8 cellular contexts compared by ENCODE assay signal in the genomic region with DNA sequence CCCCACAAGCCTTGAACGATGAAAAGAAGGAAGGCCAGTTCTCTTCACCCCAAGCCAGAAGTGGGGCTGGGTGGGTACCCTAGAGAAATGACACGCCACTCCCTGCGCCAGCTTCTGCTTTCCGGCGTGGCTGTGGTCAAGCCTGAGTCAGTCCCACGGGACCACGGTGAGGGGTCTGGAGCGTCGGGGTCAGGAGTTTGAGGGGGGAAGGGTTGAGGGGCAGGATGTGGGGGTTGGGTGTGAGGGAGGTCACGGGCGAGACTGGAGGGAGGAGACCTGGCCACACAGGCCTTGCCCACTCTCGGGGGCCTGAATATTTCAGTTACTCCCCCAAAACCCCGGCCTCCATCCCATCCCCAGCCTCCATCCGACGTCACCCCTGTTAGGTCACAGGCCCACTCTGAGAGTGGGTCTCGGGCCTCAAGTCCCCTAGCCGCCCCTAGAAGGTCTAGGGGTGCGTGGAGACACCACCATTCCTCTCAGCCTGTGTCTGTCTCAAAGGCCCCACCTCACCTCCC. TPM values are rescaled to one million over a fixed set of nuclear protein-coding genes. Genes with fewer than 3 reads are reported as not detected.
DNase-seq lines count a peak whose midpoint lies in the region; TF ChIP-seq lines count a peak whose summit lies in the region.

No MANE protein-coding gene starts in this region.

- H3K36me3 Mint-ChIP-seq in activated CD4-positive, alpha-beta T cell treated with anti-CD3 and anti-CD28 coated beads, Interleukin-2, amount 10 ng/mL, durations not matched to agents 7 days and 5 days (ENCODE audit: low read depth), result peaks cover 22% of the 10 kb centered on the region

- POLR2A ChIA-PET in activated CD4-positive, alpha-beta T cell treated with anti-CD3 and anti-CD28 coated beads, Interleukin-2, amount 10 ng/mL, durations not matched to agents 7 days and 5 days (lab: Charles Lee), result no interaction called here

- CTCF ChIA-PET in activated CD4-positive, alpha-beta T cell treated with anti-CD3 and anti-CD28 coated beads, Interleukin-2, amount 10 ng/mL, durations not matched to agents 7 days and 5 days (lab: Charles Lee), result interaction anchor here (0.9 kb wide), 1 partner anchor 11 kb away, joined by 3 read pairs; no protein-coding TSS in a partner anchor

- H3K4me1 ChIP-seq in OCI-LY3 (ENCODE audit: low read length) (peaks cover 62% of the 10 kb centered on the region), prostate gland (replicated peaks) (no peaks in the 10 kb centered on the region)

- intact Hi-C loops in prostate gland (cut with DNase I), result no loop called here

- H3K36me3 ChIP-seq in OCI-LY3 (replicated peaks; ENCODE audit: low read depth, low read length), result peaks cover 51% of the 10 kb centered on the region
- no peaks in the 10 kb centered on the region for H3K36me3 ChIP-seq in prostate gland

- H3K4me1 Mint-ChIP-seq in activated CD4-positive, alpha-beta T cell treated with anti-CD3 and anti-CD28 coated beads, Interleukin-2, amount 10 ng/mL, durations not matched to agents 7 days and 5 days, result peaks cover 31% of the 10 kb centered on the region

- WGBS in prostate gland, result 62% methylated on average over 18 of the region's 18 CpGs

- no peak for DNase-seq in activated CD4-positive, alpha-beta T cell treated with anti-CD3 and anti-CD28 coated beads, Interleukin-2, amount 10 ng/mL, durations not matched to agents 7 days and 5 days
- DNase-seq in activated CD4-positive, alpha-beta T cell treated with anti-CD3 and anti-CD28 coated beads, Interleukin-2, amount 50 U/mL, for 48 hours, result no peak
- peak; percentile 71 for DNase-seq in fibroblast of mammary gland (ENCODE audit: low read depth)
- no peak for DNase-seq in prostate gland (ENCODE audit: low spot score)
- no peak for DNase-seq in NCI-H1436 (lab: John Stamatoyannopoulos, UW)
- DNase-seq in pons (ENCODE audit: low spot score), result no peak
- DNase-seq in cortex of kidney (lab: John Stamatoyannopoulos, UW), result no peak

- peak overlapping the region; percentile 84 for H3K4me3 ChIP-seq in OCI-LY3 (ENCODE audit: low read length)
- H3K4me3 ChIP-seq in fibroblast of mammary gland (ENCODE audit: control insufficient read depth, low read depth, low read length), result peak overlapping the region; percentile 56
- H3K4me3 ChIP-seq in prostate gland, result peak overlapping the region; percentile 56 to 60

- H3K27ac ChIP-seq in OCI-LY3 (ENCODE audit: low read length), result peak overlapping the region; percentile 96
- H3K27ac ChIP-seq in prostate gland, result peak overlapping the region; percentile 55 to 58

- no peak overlapping the region for H2AFZ ChIP-seq in OCI-LY3 (ENCODE audit: low read depth, low read length)

- peaks cover 39% of the 10 kb centered on the region for H3K79me2 ChIP-seq in OCI-LY3 (ENCODE audit: low read length)

- TF ChIP-seq CTCF in OCI-LY3 (IDR thresholded peaks at IDR 0.05; ENCODE audit: low read depth, low read length) (no peak), fibroblast of mammary gland (conservative IDR thresholded peaks at IDR 0.05; ENCODE audit: control insufficient read depth, insufficient read depth, low read depth, low read length) (no peak), prostate gland (IDR thresholded peaks at IDR 0.05) (no peak)

- H3K4me2 ChIP-seq in OCI-LY3 (ENCODE audit: low read length), result peak overlapping the region; percentile 89

- H4K20me1 ChIP-seq in OCI-LY3 (ENCODE audit: insufficient read depth, low read length), result peaks cover 24% of the 10 kb centered on the region

- H3K9me3 Mint-ChIP-seq in activated CD4-positive, alpha-beta T cell treated with anti-CD3 and anti-CD28 coated beads, Interleukin-2, amount 10 ng/mL, durations not matched to agents 7 days and 5 days, result no peaks in the 10 kb centered on the region

- H3K9ac ChIP-seq in OCI-LY3 (ENCODE audit: low read length), result peak overlapping the region; percentile 88

- no peaks in the 10 kb centered on the region for H3K27me3 ChIP-seq in OCI-LY3 (ENCODE audit: low read depth, low read length)
- H3K27me3 ChIP-seq in prostate gland (replicated peaks; ENCODE audit: insufficient read depth), result no peaks in the 10 kb centered on the region

- H3K27ac Mint-ChIP-seq in activated CD4-positive, alpha-beta T cell treated with anti-CD3 and anti-CD28 coated beads, Interleukin-2, amount 10 ng/mL, durations not matched to agents 7 days and 5 days, result peak overlapping the region; percentile 86

- H3K4me3 Mint-ChIP-seq in activated CD4-positive, alpha-beta T cell treated with anti-CD3 and anti-CD28 coated beads, Interleukin-2, amount 10 ng/mL, durations not matched to agents 7 days and 5 days, result peak overlapping the region; percentile 88

- no peaks in the 10 kb centered on the region for H3K9me3 ChIP-seq in OCI-LY3 (ENCODE audit: insufficient read depth, low read length)
- H3K9me3 ChIP-seq in prostate gland, result no peaks in the 10 kb centered on the region

- no peak for TF ChIP-seq POLR2A in prostate gland (IDR thresholded peaks at IDR 0.05)

- H3K27me3 Mint-ChIP-seq in activated CD4-positive, alpha-beta T cell treated with anti-CD3 and anti-CD28 coated beads, Interleukin-2, amount 10 ng/mL, durations not matched to agents 7 days and 5 days, result no peaks in the 10 kb centered on the region

RNA-seq across cellular contexts. Expression of gene IFI30, which starts 0.5 kb away (rescaled TPM):
- 10 to 100 TPM; 54.1 to 58.9 TPM for total RNA-seq in activated CD4-positive, alpha-beta T cell treated with anti-CD3 and anti-CD28 coated beads, Interleukin-2, amount 10 ng/mL, durations not matched to agents 7 days and 5 days
- 10 to 100 TPM; 20.9 to 22.5 TPM for total RNA-seq in prostate gland

RNA-seq across cellular contexts. Expression of gene MPV17L2, which starts 19.9 kb away (rescaled TPM):
- 1 to 10 TPM; 6.1 to 6.5 TPM for total RNA-seq in activated CD4-positive, alpha-beta T cell treated with anti-CD3 and anti-CD28 coated beads, Interleukin-2, amount 10 ng/mL, durations not matched to agents 7 days and 5 days
- total RNA-seq in prostate gland, result 10 to 100 TPM in 1 of 2 donors, 1 to 10 TPM in 1; 8.5 to 21.1 TPM

RNA-seq across cellular contexts. Expression of gene PIK3R2, which starts 20.1 kb away (rescaled TPM):
- total RNA-seq in activated CD4-positive, alpha-beta T cell treated with anti-CD3 and anti-CD28 coated beads, Interleukin-2, amount 10 ng/mL, durations not matched to agents 7 days and 5 days, result 10 to 100 TPM; 12.6 to 13.1 TPM
- 10 to 100 TPM; 41.3 to 71.6 TPM for total RNA-seq in prostate gland

RNA-seq across cellular contexts. Expression of gene RAB3A, which starts 30.7 kb away (rescaled TPM):
- 1 to 10 TPM; 4.0 to 5.2 TPM for total RNA-seq in activated CD4-positive, alpha-beta T cell treated with anti-CD3 and anti-CD28 coated beads, Interleukin-2, amount 10 ng/mL, durations not matched to agents 7 days and 5 days
- 1 to 10 TPM; 2.5 to 6.0 TPM for total RNA-seq in prostate gland

RNA-seq across cellular contexts. Expression of gene PDE4C, which starts 53.1 kb away (rescaled TPM):
- total RNA-seq in activated CD4-positive, alpha-beta T cell treated with anti-CD3 and anti-CD28 coated beads, Interleukin-2, amount 10 ng/mL, durations not matched to agents 7 days and 5 days, result under 1 TPM in 1 of 2 experiments, not detected in 1; 0.15 TPM
- 1 to 10 TPM in 1 of 2 donors, under 1 TPM in 1; 0.27 to 1.6 TPM for total RNA-seq in prostate gland
